ENCODE assay signal across 19 cellular contexts in the genomic region with DNA sequence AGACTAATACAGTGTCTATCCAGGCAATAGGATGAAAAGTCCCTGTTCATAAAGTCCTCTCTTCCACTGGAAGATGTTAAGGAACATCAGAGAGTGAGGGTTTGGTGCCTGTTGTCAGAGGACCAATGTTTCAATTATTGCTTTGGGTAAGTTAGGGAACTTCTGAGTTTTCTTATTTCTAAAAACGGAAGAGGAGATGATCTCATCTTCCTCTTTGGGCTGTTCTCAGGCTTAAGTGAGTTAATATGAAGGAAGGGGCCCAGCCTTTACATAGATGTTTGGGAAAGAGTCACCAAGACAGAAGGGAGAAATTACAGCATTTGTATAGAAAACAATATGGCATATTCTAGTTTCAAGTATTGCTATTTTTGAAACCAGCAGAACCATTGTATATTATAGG.
"Had no signal": no experiment of that assay in that cellular context is flagged by ENCODE, and none has a peak within 500 bp of the region (broad histone marks: within the 10 kb centered on the region; RNA-seq: fewer than 3 reads in every experiment).

No MANE protein-coding gene starts in this region.

- DNase-seq: heart left ventricle; hippocampal formation; mesendoderm; naive thymus-derived CD4-positive, alpha-beta T cell; nephron progenitor cell; retina; right lobe of liver; spleen; stimulated activated CD4-positive, alpha-beta T cell treated with anti-CD3 and anti-CD28 coated beads, Interleukin-15, amount 100 ng/mL, for 24 hours; stimulated activated CD4-positive, alpha-beta T cell treated with anti-CD3 and anti-CD28 coated beads, Interleukin-1b, Interleukin-23, amount 100 ng/mL, for 48 hours; stimulated activated CD4-positive, alpha-beta T cell treated with anti-CD3 and anti-CD28 coated beads, Interleukin-4, amount 100 ng/mL, for 24 hours; tibial artery; upper lobe of right lung had no signal

- H3K9me3 ChIP-seq: prostate gland, right lobe of liver, tibial artery, upper lobe of right lung, vagina had no signal

- H3K4me3 ChIP-seq: heart left ventricle, prostate gland, right lobe of liver, spleen, tibial artery, upper lobe of right lung, vagina had no signal

- H3K27me3 ChIP-seq: heart left ventricle, right lobe of liver, spleen, tibial artery, upper lobe of right lung, vagina had no signal

- H3K27me3 Mint-ChIP-seq: dendritic cell treated with granulocyte-macrophage colony-stimulating factor and Interleukin-4, amounts not matched to agents 40 ng/mL and 50 ng/mL, for 4 days; naive thymus-derived CD4-positive, alpha-beta T cell; stimulated activated memory B cell treated with anti-CD40 and anti-IgM and Interleukin-4, amounts not matched to agents 10 μg/mL and 1 μg/mL and 100 μg/mL, for 72 hours; stimulated activated naive CD8-positive, alpha-beta T cell treated with anti-CD3 and anti-CD28 coated beads, Interleukin-15, Interleukin-2, amounts not matched to agents 100 ng/mL and 50 ng/mL, for 24 hours had no signal

- H3K27ac Mint-ChIP-seq: dendritic cell treated with granulocyte-macrophage colony-stimulating factor and Interleukin-4, amounts not matched to agents 40 ng/mL and 50 ng/mL, for 4 days; naive thymus-derived CD4-positive, alpha-beta T cell; nephron progenitor cell; stimulated activated memory B cell treated with anti-CD40 and anti-IgM and Interleukin-4, amounts not matched to agents 10 μg/mL and 1 μg/mL and 100 μg/mL, for 72 hours; stimulated activated naive CD8-positive, alpha-beta T cell treated with anti-CD3 and anti-CD28 coated beads, Interleukin-15, Interleukin-2, amounts not matched to agents 100 ng/mL and 50 ng/mL, for 24 hours had no signal

- ATAC-seq: heart left ventricle; naive thymus-derived CD4-positive, alpha-beta T cell; right lobe of liver; stimulated activated memory B cell treated with anti-CD40 and anti-IgM and Interleukin-4, amounts not matched to agents 10 μg/mL and 1 μg/mL and 100 μg/mL, for 72 hours; upper lobe of right lung had no signal

- H3K79me2 ChIP-seq: parathyroid adenoma had no signal

- H3K36me3 Mint-ChIP-seq: stimulated activated memory B cell treated with anti-CD40 and anti-IgM and Interleukin-4, amounts not matched to agents 10 μg/mL and 1 μg/mL and 100 μg/mL, for 72 hours had no signal

- H3K4me1 ChIP-seq: heart left ventricle, parathyroid adenoma, prostate gland, right lobe of liver, spleen, tibial artery, upper lobe of right lung, vagina had no signal

- H2AFZ ChIP-seq: parathyroid adenoma had no signal

- H3K36me3 ChIP-seq: heart left ventricle, prostate gland, right lobe of liver, spleen, tibial artery, upper lobe of right lung, vagina had no signal

- H3K4me3 Mint-ChIP-seq: dendritic cell treated with granulocyte-macrophage colony-stimulating factor and Interleukin-4, amounts not matched to agents 40 ng/mL and 50 ng/mL, for 4 days; naive thymus-derived CD4-positive, alpha-beta T cell; nephron progenitor cell; stimulated activated memory B cell treated with anti-CD40 and anti-IgM and Interleukin-4, amounts not matched to agents 10 μg/mL and 1 μg/mL and 100 μg/mL, for 72 hours; stimulated activated naive CD8-positive, alpha-beta T cell treated with anti-CD3 and anti-CD28 coated beads, Interleukin-15, Interleukin-2, amounts not matched to agents 100 ng/mL and 50 ng/mL, for 24 hours had no signal

- H3K27ac ChIP-seq: heart left ventricle, parathyroid adenoma, prostate gland, right lobe of liver, spleen, tibial artery, upper lobe of right lung, vagina had no signal

- H3K9ac ChIP-seq: parathyroid adenoma had no signal

- H3K4me1 Mint-ChIP-seq: naive thymus-derived CD4-positive, alpha-beta T cell; stimulated activated memory B cell treated with anti-CD40 and anti-IgM and Interleukin-4, amounts not matched to agents 10 μg/mL and 1 μg/mL and 100 μg/mL, for 72 hours had no signal
